Comparison of ENCODE assay signal across 28 cellular contexts in genomic region chr7:51071427-51071826, GRCh38.
"Had no signal": no experiment of that assay in that cellular context is flagged by ENCODE, and none has a peak within 500 bp of the region (broad histone marks: within the 10 kb centered on the region; RNA-seq: fewer than 3 reads in every experiment).

No MANE protein-coding gene starts in this region.

- H3K9me3 ChIP-seq: left lung, lower lobe of right lung, pancreas, prostate gland, sigmoid colon, spleen, testis, thyroid gland, transverse colon, upper lobe of left lung, vagina had no signal

- H3K4me3 Mint-ChIP-seq: immature natural killer cell; naive thymus-derived CD8-positive, alpha-beta T cell; nephron; neural crest cell; stimulated activated effector memory CD8-positive, alpha-beta T cell treated with anti-CD3 and anti-CD28 coated beads, Interleukin-12 subunit alpha, Interleukin-12 subunit beta, amount 100 ng/mL, for 72 hours; stimulated activated naive CD8-positive, alpha-beta T cell treated with anti-CD3 and anti-CD28 coated beads, Interleukin-15, Interleukin-2, amounts not matched to agents 100 ng/mL and 50 ng/mL, for 24 hours had no signal

- H3K27ac ChIP-seq: left lung, lower lobe of right lung, pancreas, prostate gland, spleen, testis, thyroid gland, transverse colon, upper lobe of left lung, vagina had no signal

- DNase-seq: immature natural killer cell; kidney; left colon; left lung; lower lobe of right lung; mammary epithelial cell; mesenchymal stem cell; naive thymus-derived CD8-positive, alpha-beta T cell; nucleus accumbens; pancreas; posterior cingulate gyrus; retina; right cardiac atrium; sigmoid colon; small intestine; spleen; stimulated activated CD4-positive, alpha-beta T cell treated with anti-CD3 and anti-CD28 coated beads, Interleukin-4, amount 100 ng/mL, for 24 hours; stimulated activated naive CD4-positive, alpha-beta T cell; testis; thyroid gland; transverse colon; upper lobe of left lung had no signal

- H3K36me3 ChIP-seq: left lung, lower lobe of right lung, pancreas, prostate gland, sigmoid colon, spleen, thyroid gland, transverse colon, upper lobe of left lung, vagina had no signal

- H3K4me1 ChIP-seq: testis, vagina had no signal

- H3K27me3 ChIP-seq: left lung, pancreas, sigmoid colon, spleen, testis, thyroid gland, transverse colon, upper lobe of left lung, vagina had no signal

- H3K9me3 Mint-ChIP-seq: immature natural killer cell; naive thymus-derived CD8-positive, alpha-beta T cell; nephron; neural crest cell; stimulated activated effector memory CD8-positive, alpha-beta T cell treated with anti-CD3 and anti-CD28 coated beads, Interleukin-12 subunit alpha, Interleukin-12 subunit beta, amount 100 ng/mL, for 72 hours; stimulated activated naive CD8-positive, alpha-beta T cell treated with anti-CD3 and anti-CD28 coated beads, Interleukin-15, Interleukin-2, amounts not matched to agents 100 ng/mL and 50 ng/mL, for 24 hours had no signal

- H3K27ac Mint-ChIP-seq: immature natural killer cell; naive thymus-derived CD8-positive, alpha-beta T cell; nephron; stimulated activated effector memory CD8-positive, alpha-beta T cell treated with anti-CD3 and anti-CD28 coated beads, Interleukin-12 subunit alpha, Interleukin-12 subunit beta, amount 100 ng/mL, for 72 hours; stimulated activated naive CD8-positive, alpha-beta T cell treated with anti-CD3 and anti-CD28 coated beads, Interleukin-15, Interleukin-2, amounts not matched to agents 100 ng/mL and 50 ng/mL, for 24 hours had no signal

- H3K4me3 ChIP-seq: left lung, lower lobe of right lung, pancreas, prostate gland, sigmoid colon, spleen, testis, thyroid gland, transverse colon, upper lobe of left lung, vagina had no signal

- H3K27me3 Mint-ChIP-seq: naive thymus-derived CD8-positive, alpha-beta T cell; stimulated activated naive CD8-positive, alpha-beta T cell treated with anti-CD3 and anti-CD28 coated beads, Interleukin-15, Interleukin-2, amounts not matched to agents 100 ng/mL and 50 ng/mL, for 24 hours had no signal

- H3K4me1 Mint-ChIP-seq: immature natural killer cell; stimulated activated effector memory CD8-positive, alpha-beta T cell treated with anti-CD3 and anti-CD28 coated beads, Interleukin-12 subunit alpha, Interleukin-12 subunit beta, amount 100 ng/mL, for 72 hours had no signal

- H3K36me3 Mint-ChIP-seq: immature natural killer cell; naive thymus-derived CD8-positive, alpha-beta T cell; stimulated activated effector memory CD8-positive, alpha-beta T cell treated with anti-CD3 and anti-CD28 coated beads, Interleukin-12 subunit alpha, Interleukin-12 subunit beta, amount 100 ng/mL, for 72 hours had no signal
